Comparison of ENCODE assay signal across 35 cellular contexts in the genomic region with DNA sequence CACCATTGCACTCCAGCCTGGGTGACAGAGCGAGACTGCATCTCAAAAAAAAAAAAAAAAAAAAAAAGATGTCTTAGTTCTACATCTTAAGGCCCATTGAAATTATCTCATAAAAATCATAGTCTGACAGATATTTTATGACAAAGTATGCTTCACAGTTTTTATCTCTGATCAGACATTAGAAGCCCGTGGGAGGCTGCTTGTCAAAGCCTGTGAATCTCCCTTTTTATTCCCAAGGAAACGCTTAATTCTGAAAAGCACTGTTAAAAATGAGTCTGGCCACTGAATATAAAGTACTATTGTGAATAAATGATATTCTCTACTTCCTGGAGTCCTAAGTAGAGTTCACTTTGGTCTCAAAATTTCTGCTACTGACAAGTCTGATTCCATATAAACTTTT.
"Had no signal": no experiment of that assay in that cellular context is flagged by ENCODE, and none has a peak within 500 bp of the region (broad histone marks: within the 10 kb centered on the region; RNA-seq: fewer than 3 reads in every experiment).

No MANE protein-coding gene starts in this region.

- DNase-seq: activated effector memory CD4-positive, alpha-beta T cell treated with anti-CD3 and anti-CD28 coated beads, Interleukin-2, amount 50 U/mL, for 16 hours; activated effector memory CD4-positive, alpha-beta T cell treated with Interleukin-2 at 50 U/mL for 16 hours; activated gamma-delta T cell; activated gamma-delta T cell treated with Interleukin-2 at 50 U/mL for 16 hours; activated naive CD4-positive, alpha-beta T cell; activated naive CD4-positive, alpha-beta T cell treated with anti-CD3 and anti-CD28 coated beads for 36 hours; activated naive CD4-positive, alpha-beta T cell treated with anti-CD3 and anti-CD28 coated beads, Interleukin-2, amount 10 ng/mL, durations not matched to agents 7 days and 5 days; activated naive CD4-positive, alpha-beta T cell treated with anti-CD3 and anti-CD28 coated beads, Interleukin-2, amount 50 U/mL, for 16 hours; activated naive CD4-positive, alpha-beta T cell treated with Interleukin-2 at 50 U/mL for 16 hours; activated naive CD8-positive, alpha-beta T cell treated with anti-CD3 and anti-CD28 coated beads for 36 hours; activated naive CD8-positive, alpha-beta T cell treated with anti-CD3 and anti-CD28 coated beads, Interleukin-2, amount 10 ng/mL, durations not matched to agents 7 days and 5 days; activated naive CD8-positive, alpha-beta T cell treated with anti-CD3 and anti-CD28 coated beads, Interleukin-2, amount 50 U/mL, for 24 hours; activated T-cell treated with anti-CD3 and anti-CD28 coated beads, Interleukin-2, amount 50 U/mL, for 1 hour; activated T-cell treated with anti-CD3 and anti-CD28 coated beads, Interleukin-2, amount 50 U/mL, for 24 hours; activated T-cell treated with anti-CD3 and anti-CD28 coated beads, Interleukin-2, amount 50 U/mL, for 4 hours; activated T-cell treated with anti-CD3 and anti-CD28 coated beads, Interleukin-2, amount 50 U/mL, for 48 hours; activated T-cell treated with anti-CD3 and anti-CD28 coated beads, Interleukin-2, amount 50 U/mL, for 72 hours; adrenal gland; amniotic stem cell; anterior cingulate cortex; aorta; body of pancreas; brain microvascular endothelial cell; central memory CD4-positive, alpha-beta T cell; cerebellar nuclear complex had no signal

- H3K27me3 Mint-ChIP-seq: activated naive CD4-positive, alpha-beta T cell treated with anti-CD3 and anti-CD28 coated beads, Interleukin-2, amount 10 ng/mL, durations not matched to agents 7 days and 5 days; activated naive CD4-positive, alpha-beta T cell treated with anti-CD3 and anti-CD28 coated beads, Interleukin-2, amount 50 U/mL, for 24 hours had no signal

- H3K36me3 ChIP-seq: adrenal gland, ascending aorta, brain microvascular endothelial cell, breast epithelium had no signal

- H3K27ac ChIP-seq: adrenal gland, ascending aorta, body of pancreas, brain microvascular endothelial cell, breast epithelium had no signal

- H3K4me3 ChIP-seq: adrenal gland, ascending aorta, body of pancreas, breast epithelium had no signal

- H3K9me3 Mint-ChIP-seq: activated naive CD4-positive, alpha-beta T cell treated with anti-CD3 and anti-CD28 coated beads, Interleukin-2, amount 10 ng/mL, durations not matched to agents 7 days and 5 days; activated naive CD4-positive, alpha-beta T cell treated with anti-CD3 and anti-CD28 coated beads, Interleukin-2, amount 50 U/mL, for 24 hours; activated T-helper 1 cell treated with anti-CD3 and anti-CD28 coated beads, Interleukin-12 subunit alpha, Interleukin-12 subunit beta, Interleukin-2, Interleukin-4 antibody, amounts not matched to agents 30 ng/mL and 10 ng/mL and 1 ng/mL, durations not matched to agents 14 hours and 24 hours and 36 hours had no signal

- H3K4me3 Mint-ChIP-seq: activated naive CD4-positive, alpha-beta T cell treated with anti-CD3 and anti-CD28 coated beads for 36 hours; activated naive CD4-positive, alpha-beta T cell treated with anti-CD3 and anti-CD28 coated beads, Interleukin-2, amount 10 ng/mL, durations not matched to agents 7 days and 5 days; activated naive CD4-positive, alpha-beta T cell treated with anti-CD3 and anti-CD28 coated beads, Interleukin-2, amount 50 U/mL, for 24 hours; activated naive CD8-positive, alpha-beta T cell; activated naive CD8-positive, alpha-beta T cell treated with anti-CD3 and anti-CD28 coated beads for 36 hours; activated naive CD8-positive, alpha-beta T cell treated with anti-CD3 and anti-CD28 coated beads, Interleukin-2, amount 10 ng/mL, durations not matched to agents 7 days and 5 days; activated naive CD8-positive, alpha-beta T cell treated with anti-CD3 and anti-CD28 coated beads, Interleukin-2, amount 50 U/mL, for 24 hours; activated T-cell treated with anti-CD3 and anti-CD28 coated beads, Interleukin-2, amount 50 U/mL, for 24 hours; activated T-cell treated with anti-CD3 and anti-CD28 coated beads, Interleukin-2, amount 50 U/mL, for 4 hours; activated T-cell treated with anti-CD3 and anti-CD28 coated beads, Interleukin-2, amount 50 U/mL, for 72 hours; activated T-helper 1 cell treated with anti-CD3 and anti-CD28 coated beads, Interleukin-12 subunit alpha, Interleukin-12 subunit beta, Interleukin-2, Interleukin-4 antibody, amounts not matched to agents 30 ng/mL and 10 ng/mL and 1 ng/mL, durations not matched to agents 14 hours and 24 hours and 36 hours; activated T-helper 17 cell treated with anti-CD3 and anti-CD28 coated beads, Interleukin-2, amount 50 U/mL, for 72 hours; brain; central memory CD8-positive, alpha-beta T cell had no signal

- H3K4me1 ChIP-seq: adrenal gland, ascending aorta, breast epithelium had no signal

- ATAC-seq: activated naive CD4-positive, alpha-beta T cell treated with anti-CD3 and anti-CD28 coated beads, Interleukin-2, amount 50 U/mL, for 72 hours; activated naive CD8-positive, alpha-beta T cell treated with anti-CD3 and anti-CD28 coated beads, Interleukin-2, amount 50 U/mL, for 24 hours; activated T-cell treated with anti-CD3 and anti-CD28 coated beads, Interleukin-2, amount 50 U/mL, for 4 hours; activated T-cell treated with anti-CD3 and anti-CD28 coated beads, Interleukin-2, amount 50 U/mL, for 72 hours; activated T-helper 17 cell treated with anti-CD3 and anti-CD28 coated beads, Interleukin-2, amount 50 U/mL, for 72 hours; body of pancreas had no signal

- H3K9me3 ChIP-seq: adrenal gland, ascending aorta, body of pancreas had no signal

- H3K4me1 Mint-ChIP-seq: activated naive CD4-positive, alpha-beta T cell treated with anti-CD3 and anti-CD28 coated beads, Interleukin-2, amount 10 ng/mL, durations not matched to agents 7 days and 5 days; activated naive CD4-positive, alpha-beta T cell treated with anti-CD3 and anti-CD28 coated beads, Interleukin-2, amount 50 U/mL, for 24 hours; activated naive CD8-positive, alpha-beta T cell treated with anti-CD3 and anti-CD28 coated beads for 36 hours; activated naive CD8-positive, alpha-beta T cell treated with anti-CD3 and anti-CD28 coated beads, Interleukin-2, amount 10 ng/mL, durations not matched to agents 7 days and 5 days; activated naive CD8-positive, alpha-beta T cell treated with anti-CD3 and anti-CD28 coated beads, Interleukin-2, amount 50 U/mL, for 24 hours; activated T-helper 17 cell treated with anti-CD3 and anti-CD28 coated beads, Interleukin-2, amount 50 U/mL, for 72 hours; central memory CD8-positive, alpha-beta T cell had no signal

- H3K27me3 ChIP-seq: adrenal gland, ascending aorta, body of pancreas, brain microvascular endothelial cell, breast epithelium had no signal

- H3K36me3 Mint-ChIP-seq: activated naive CD4-positive, alpha-beta T cell treated with anti-CD3 and anti-CD28 coated beads, Interleukin-2, amount 10 ng/mL, durations not matched to agents 7 days and 5 days; activated naive CD4-positive, alpha-beta T cell treated with anti-CD3 and anti-CD28 coated beads, Interleukin-2, amount 50 U/mL, for 24 hours; activated naive CD8-positive, alpha-beta T cell; activated naive CD8-positive, alpha-beta T cell treated with anti-CD3 and anti-CD28 coated beads for 36 hours; activated naive CD8-positive, alpha-beta T cell treated with anti-CD3 and anti-CD28 coated beads, Interleukin-2, amount 10 ng/mL, durations not matched to agents 7 days and 5 days had no signal

- H3K27ac Mint-ChIP-seq: activated naive CD4-positive, alpha-beta T cell treated with anti-CD3 and anti-CD28 coated beads for 36 hours; activated naive CD4-positive, alpha-beta T cell treated with anti-CD3 and anti-CD28 coated beads, Interleukin-2, amount 10 ng/mL, durations not matched to agents 7 days and 5 days; activated naive CD4-positive, alpha-beta T cell treated with anti-CD3 and anti-CD28 coated beads, Interleukin-2, amount 50 U/mL, for 24 hours; activated naive CD4-positive, alpha-beta T cell treated with anti-CD3 and anti-CD28 coated beads, Interleukin-2, amount 50 U/mL, for 72 hours; activated naive CD8-positive, alpha-beta T cell; activated naive CD8-positive, alpha-beta T cell treated with anti-CD3 and anti-CD28 coated beads for 36 hours; activated naive CD8-positive, alpha-beta T cell treated with anti-CD3 and anti-CD28 coated beads, Interleukin-2, amount 10 ng/mL, durations not matched to agents 7 days and 5 days; activated naive CD8-positive, alpha-beta T cell treated with anti-CD3 and anti-CD28 coated beads, Interleukin-2, amount 50 U/mL, for 24 hours; activated T-cell treated with anti-CD3 and anti-CD28 coated beads, Interleukin-2, amount 50 U/mL, for 24 hours; activated T-cell treated with anti-CD3 and anti-CD28 coated beads, Interleukin-2, amount 50 U/mL, for 72 hours; activated T-helper 1 cell treated with anti-CD3 and anti-CD28 coated beads, Interleukin-12 subunit alpha, Interleukin-12 subunit beta, Interleukin-2, Interleukin-4 antibody, amounts not matched to agents 30 ng/mL and 10 ng/mL and 1 ng/mL, durations not matched to agents 14 hours and 24 hours and 36 hours; activated T-helper 17 cell treated with anti-CD3 and anti-CD28 coated beads, Interleukin-2, amount 50 U/mL, for 72 hours; activated T-helper 2 cell treated with anti-CD3 and anti-CD28 coated beads, Interferon-gamma antibody, Interleukin-2, Interleukin-4, amounts not matched to agents 10 μg/mL and 5 μg/mL and 100 μg/mL, durations not matched to agents 14 hours and 24 hours and 36 hours; brain had no signal
